14 cellular contexts compared by ENCODE assay signal in genomic region chr13:99119686-99120085, GRCh38.
DNase-seq lines count a peak whose midpoint lies in the region; ATAC-seq and TF ChIP-seq lines count a peak whose summit lies in the region.
"Had no signal": no experiment of that assay in that cellular context is flagged by ENCODE, and none has a peak within 500 bp of the region (broad histone marks: within the 10 kb centered on the region; RNA-seq: fewer than 3 reads in every experiment).

No MANE protein-coding gene starts in this region.

- H3K27ac ChIP-seq in effector memory CD4-positive, alpha-beta T cell (ENCODE audit: insufficient read depth, low read length, poor library complexity, severe bottlenecking): no peak overlapping the region
- no peak overlapping the region for H3K27ac ChIP-seq in spleen

- no peak for TF ChIP-seq CTCF in spleen (IDR thresholded peaks at IDR 0.05 in 8 of 11, conservative IDR thresholded peaks at IDR 0.05 in 3 of 11)

- H3K27me3 ChIP-seq in effector memory CD4-positive, alpha-beta T cell (replicated peaks; ENCODE audit: control insufficient read depth, insufficient read depth, low read length, poor library complexity, severe bottlenecking): no peaks in the 10 kb centered on the region
- peaks cover 0 to 46% (median 6%) of the 10 kb centered on the region in 7 donors for H3K27me3 ChIP-seq in spleen (replicated peaks in 1 of 7)

- TF ChIP-seq POLR2A in spleen (IDR thresholded peaks at IDR 0.05): no peak

- 68 to 84% (median 81%) methylated on average over 7 of the region's 7 CpGs for WGBS in spleen, 5 donors

- peak; percentile 42 for ATAC-seq in GM18868 (IDR thresholded peaks at IDR 0.05; ENCODE audit: unreplicated experiment)
- ATAC-seq: PC-3 had no signal

- H3K9me3 ChIP-seq in effector memory CD4-positive, alpha-beta T cell (ENCODE audit: control insufficient read depth, low read length): no peaks in the 10 kb centered on the region
- no peaks in the 10 kb centered on the region for H3K9me3 ChIP-seq in spleen

- no peaks in the 10 kb centered on the region for H3K36me3 ChIP-seq in effector memory CD4-positive, alpha-beta T cell (ENCODE audit: control insufficient read depth, insufficient read depth, low read length)
- H3K36me3 ChIP-seq in spleen: no peaks in the 10 kb centered on the region

- H3K4me1 ChIP-seq in effector memory CD4-positive, alpha-beta T cell (ENCODE audit: control insufficient read depth, insufficient read depth, low read length, poor library complexity, severe bottlenecking): peaks cover 5% of the 10 kb centered on the region
- H3K4me1 ChIP-seq in spleen: peaks cover 0 to 5% (median 3%) of the 10 kb centered on the region in 6 donors

- intact Hi-C loops in spleen (cut with DNase I; ENCODE audit: low total_unique reads): no loop called here

- DNase-seq in T-helper 2 cell (peak in 3 of 5 experiments; percentile 3 to 54 (median 33)), C1 segment of cervical spinal cord (lab: John Stamatoyannopoulos, UW) (no peak), T-helper 1 cell (no peak), spleen (no peak)
- DNase-seq in effector memory CD4-positive, alpha-beta T cell: peak in 2 of 3 donors; percentile 4 to 7
- peak; percentile 3 to 36 for DNase-seq in stimulated activated CD4-positive, alpha-beta T cell treated with anti-CD3 and anti-CD28 coated beads, Interleukin-4, amount 100 ng/mL, for 4 hours
- DNase-seq: anterior cingulate cortex, cortex of kidney, NCI-H1417 treated with DMSO at 0.1 percent for 48 hours, NCI-H446 treated with DMSO at 0.1 percent for 48 hours, PC-3, SW 1271 had no signal

- H3K4me3 ChIP-seq in effector memory CD4-positive, alpha-beta T cell (ENCODE audit: insufficient read depth, low read depth, low read length, poor library complexity, severe bottlenecking): no peak overlapping the region
- no peak overlapping the region for H3K4me3 ChIP-seq in spleen
- H3K4me3 ChIP-seq: lung had no signal

Comparison
In these comparisons a context has a peak if more than half of its experiments do, and no peak if none do; other contexts are left out.
1. DNase-seq: peak in T-helper 2 cell (3 of 5), effector memory CD4-positive, alpha-beta T cell (2 of 3) and stimulated activated CD4-positive, alpha-beta T cell treated with anti-CD3 and anti-CD28 coated beads, Interleukin-4, amount 100 ng/mL, for 4 hours (2 of 2); none in C1 segment of cervical spinal cord (0 of 14), T-helper 1 cell (0 of 5) and spleen (single experiment).